23 cellular contexts compared by ENCODE assay signal in genomic region chr1:230256896-230257295, GRCh38.
A peak's percentile ranks its signal among the peaks of the same experiment; 100 is the strongest.
DNase-seq lines count a peak whose midpoint lies in the region; ATAC-seq, FAIRE-seq and TF ChIP-seq lines count a peak whose summit lies in the region.
"Had no signal": no experiment of that assay in that cellular context is flagged by ENCODE, and none has a peak within 500 bp of the region (broad histone marks: within the 10 kb centered on the region; RNA-seq: fewer than 3 reads in every experiment).

No MANE protein-coding gene starts in this region.

- H2BK20ac ChIP-seq in H1 (ENCODE audit: low read length), result no peak overlapping the region

- H4K8ac ChIP-seq in H1 (ENCODE audit: extremely low read depth, insufficient read depth, low read length), result no peak overlapping the region

- H3K9me3 ChIP-seq in H1 (ENCODE audit: insufficient read depth in 2 of 2, low read depth in 1 of 2, low read length in 1 of 2), result no peaks in the 10 kb centered on the region
- H3K9me3 ChIP-seq: BE2C had no signal

- no peaks in the 10 kb centered on the region for H4K20me1 ChIP-seq in H1 (replicated peaks in 1 of 2; ENCODE audit: control insufficient read depth in 1 of 2, insufficient read depth in 2 of 2, low read length in 2 of 2)

- 0 out of 4 replicates have a peak, but pooled peaks cover 0 to 3% of the 10 kb centered on the region in 2 experiments for H3K79me2 ChIP-seq in H1 (ENCODE audit: control insufficient read depth in 1 of 2, insufficient read depth in 2 of 2, low read length in 2 of 2)

- no peak overlapping the region for H3K4me3 Mint-ChIP-seq in nephron progenitor cell
- H3K4me3 Mint-ChIP-seq: CD4-positive, CD25-positive, alpha-beta regulatory T cell; CD8-positive, alpha-beta memory T cell; GM23338; HFFc6 had no signal

- CTCF ChIA-PET in H1 (lab: Charles Lee; ENCODE audit: partially characterized antibody), result interaction anchor here (0.6 to 1.6 kb wide), 2 partner anchors 13 to 73 kb away, joined by 3 to 4 read pairs; no protein-coding TSS in a partner anchor

- no peak overlapping the region for H3K9ac ChIP-seq in H1 (replicated peaks in 1 of 4; ENCODE audit: extremely low read depth in 1 of 4, low read depth in 3 of 4, low read length in 3 of 4)

- no peak for TF ChIP-seq RAD21 in H1 (IDR thresholded peaks at IDR 0.05 in 1 of 2, conservative IDR thresholded peaks at IDR 0.05 in 1 of 2; ENCODE audit: low read depth in 2 of 2, low read length in 2 of 2)

- H3K36me3 Mint-ChIP-seq in nephron progenitor cell (ENCODE audit: low read depth), result peaks cover 66% of the 10 kb centered on the region

- no peak overlapping the region for H4K91ac ChIP-seq in H1 (replicated peaks; ENCODE audit: insufficient read length, low read length)

- H3K4me3 ChIP-seq in H1 (ENCODE audit: extremely low read depth in 1 of 4, insufficient read depth in 2 of 4, low read depth in 3 of 4, low read length in 4 of 4), result no peak overlapping the region
- H3K4me3 ChIP-seq: GM23338 had no signal

- no peak overlapping the region for H3K56ac ChIP-seq in H1 (replicated peaks; ENCODE audit: insufficient read length, low read depth, low read length)

- TF ChIP-seq POLR2A in H1 (IDR thresholded peaks at IDR 0.05; ENCODE audit: control extremely low read depth in 1 of 2, low read depth in 2 of 2, low read length in 2 of 2), result no peak

- peak overlapping the region; percentile 21; the same call in 1 of the 2 replicates for H2BK5ac ChIP-seq in H1 (ENCODE audit: low read depth, low read length)

- no peak overlapping the region for H3K23ac ChIP-seq in H1 (ENCODE audit: insufficient read length)

- peaks cover 2% of the 10 kb centered on the region; the same call in 1 of the 2 replicates for H3K79me1 ChIP-seq in H1 (ENCODE audit: low read depth, low read length)

- no peak for TF ChIP-seq EP300 in H1 (IDR thresholded peaks at IDR 0.05; ENCODE audit: borderline replicate concordance in 1 of 2, low read depth in 2 of 2, low read length in 2 of 2)

- H2BK15ac ChIP-seq in H1 (ENCODE audit: low read length), result no peak overlapping the region

- H3K4ac ChIP-seq in H1 (replicated peaks; ENCODE audit: insufficient read length, low read depth, low read length), result no peak overlapping the region

- H4K5ac ChIP-seq in H1 (ENCODE audit: insufficient read length, low read depth, low read length), result no peak overlapping the region

- no peaks in the 10 kb centered on the region for H3K27me3 ChIP-seq in H1 (replicated peaks in 1 of 4; ENCODE audit: control insufficient read depth in 3 of 4, extremely low read depth in 1 of 4, insufficient read depth in 3 of 4, low read length in 3 of 4)
- H3K27me3 ChIP-seq: BE2C had no signal

- DNase-seq in activated T-cell treated with anti-CD3 and anti-CD28 coated beads, Interleukin-2, amount 50 U/mL, for 48 hours, result peak; percentile 0 to 6
- no peak for DNase-seq in activated T-cell treated with anti-CD3 and anti-CD28 coated beads, Interleukin-2, amount 50 U/mL, for 1 hour
- DNase-seq in H1 (ENCODE audit: low read depth in 1 of 2, low spot score in 2 of 2) (no peak), nephron progenitor cell (no peak)
- no peak for DNase-seq in stimulated activated CD4-positive, alpha-beta T cell treated with anti-CD3 and anti-CD28 coated beads, Interleukin-4, amount 100 ng/mL, for 4 hours
- DNase-seq: ACHN; BE2C; C1 segment of cervical spinal cord; CD4-positive, CD25-positive, alpha-beta regulatory T cell; CD8-positive, alpha-beta memory T cell; DMS 273 treated with DMSO at 0.1 percent for 48 hours; DMS79; GDM1; H7; HFFc6; IMR-90 had no signal

- no peak overlapping the region for H2BK120ac ChIP-seq in H1 (replicated peaks; ENCODE audit: low read depth, low read length)

- no peak overlapping the region for H2AK5ac ChIP-seq in H1 (ENCODE audit: low read depth, low read length)

- peaks cover 6% of the 10 kb centered on the region for H3K4me1 Mint-ChIP-seq in nephron progenitor cell

- H3K27ac Mint-ChIP-seq in nephron progenitor cell, result peak overlapping the region; percentile 2
- H3K27ac Mint-ChIP-seq: GM23338, HFFc6 had no signal

- peaks cover 0 to 4% (median 0%) of the 10 kb centered on the region in 4 experiments; a peak in 3 of 8 replicates for H3K36me3 ChIP-seq in H1 (ENCODE audit: control insufficient read depth in 2 of 4, insufficient read depth in 4 of 4, low read length in 3 of 4)

- no peak for FAIRE-seq in H1 (lab: Jason Lieb, UNC)
- FAIRE-seq: A204.1, GM12892, GM18507, HTR-8/SVneo had no signal

- no peak overlapping the region for H3K14ac ChIP-seq in H1 (ENCODE audit: insufficient read length)

- POLR2A ChIA-PET in H1 (lab: Charles Lee; ENCODE audit: partially characterized antibody), result no interaction called here

- H3K27ac ChIP-seq in H1 (ENCODE audit: low read depth, low read length), result no peak overlapping the region

- 87% methylated on average over 6 of the region's 6 CpGs; no CpG with 5 or more reads in 1 of the 2 experiments for WGBS in H1 (ENCODE audit: extremely low coverage in 1 of 2, insufficient coverage in 1 of 2, insufficient read length in 1 of 2, insufficient replicate concordance in 2 of 2, low coverage in 1 of 2, low lambda C conversion rate in 2 of 2, missing lambda C conversion rate in 1 of 2), 2 experiments

- no peak overlapping the region for H2AFZ ChIP-seq in H1 (ENCODE audit: low read length)
- H2AFZ ChIP-seq: GM23338 had no signal

- peaks cover 2 to 6% (median 5%) of the 10 kb centered on the region in 4 experiments for H3K4me1 ChIP-seq in H1 (replicated peaks in 1 of 4; ENCODE audit: control insufficient read depth in 3 of 4, insufficient read depth in 4 of 4, low read length in 3 of 4)

- H3K18ac ChIP-seq in H1 (ENCODE audit: extremely low read depth, low read length), result no peak overlapping the region

- no peak overlapping the region for H3K4me2 ChIP-seq in H1 (ENCODE audit: insufficient read depth in 1 of 2, low read depth in 2 of 2, low read length in 2 of 2)
- H3K4me2 ChIP-seq: GM23338 had no signal

- ATAC-seq in GM18517 (IDR thresholded peaks at IDR 0.05; ENCODE audit: unreplicated experiment), result no peak
- ATAC-seq: GM23338, HCT116 had no signal

- peaks cover 6% of the 10 kb centered on the region for H3K27me3 Mint-ChIP-seq in nephron progenitor cell (ENCODE audit: low read depth, poor library complexity)
- H3K27me3 Mint-ChIP-seq: CD4-positive, CD25-positive, alpha-beta regulatory T cell; CD8-positive, alpha-beta memory T cell had no signal

- H2BK12ac ChIP-seq in H1 (ENCODE audit: low read depth, low read length), result no peak overlapping the region

- TF ChIP-seq CTCF in H1 (IDR thresholded peaks at IDR 0.05; ENCODE audit: control extremely low read depth in 1 of 3, insufficient read depth in 1 of 3, low read depth in 1 of 3, low read length in 3 of 3), result no peak
- no peak for TF ChIP-seq CTCF in nephron progenitor cell (IDR thresholded peaks at IDR 0.05)

- H3K9me3 Mint-ChIP-seq in nephron progenitor cell, result peaks cover 10% of the 10 kb centered on the region
- H3K9me3 Mint-ChIP-seq: CD8-positive, alpha-beta memory T cell; HFFc6 had no signal

- H3K23me2 ChIP-seq in H1 (ENCODE audit: low read depth, low read length), result no peaks in the 10 kb centered on the region

TF ChIP-seq in H1, 55 proteins besides CTCF, POLR2A, EP300 and RAD21:
- TF ChIP-seq TCF12 (IDR thresholded peaks at IDR 0.05; ENCODE audit: low read depth, low read length), result no peak
- no peak for TF ChIP-seq BRCA1 (IDR thresholded peaks at IDR 0.05; ENCODE audit: low read depth, low read length)
- no peak for TF ChIP-seq CREB1 (IDR thresholded peaks at IDR 0.05)
- TF ChIP-seq SIRT6 (IDR thresholded peaks at IDR 0.05; ENCODE audit: low read length), result no peak
- TF ChIP-seq PHF8 (conservative IDR thresholded peaks at IDR 0.05; ENCODE audit: low read depth, low read length), result no peak
- TF ChIP-seq FOSL1 (IDR thresholded peaks at IDR 0.05; ENCODE audit: insufficient read depth, low read depth, low read length), result no peak
- no peak for TF ChIP-seq NANOG (IDR thresholded peaks at IDR 0.05; ENCODE audit: insufficient read depth, low read depth, low read length, poor library complexity, severe bottlenecking)
- TF ChIP-seq SP2 (IDR thresholded peaks at IDR 0.05; ENCODE audit: low read length), result no peak

Comparison
In these comparisons a context has a peak if more than half of its experiments do, and no peak if none do; other contexts are left out.
1. DNase-seq: peak in activated T-cell treated with anti-CD3 and anti-CD28 coated beads, Interleukin-2, amount 50 U/mL, for 48 hours (2 of 2); none in activated T-cell treated with anti-CD3 and anti-CD28 coated beads, Interleukin-2, amount 50 U/mL, for 1 hour (single experiment), H1 (0 of 2), nephron progenitor cell (single experiment) and stimulated activated CD4-positive, alpha-beta T cell treated with anti-CD3 and anti-CD28 coated beads, Interleukin-4, amount 100 ng/mL, for 4 hours (0 of 2).